ENCODE assay signal across 8 cellular contexts in genomic region chr3:44729384-44729910, GRCh38. TPM values are rescaled to one million over a fixed set of nuclear protein-coding genes. Genes with fewer than 3 reads are reported as not detected.
DNase-seq lines count a peak whose midpoint lies in the region; ATAC-seq and TF ChIP-seq lines count a peak whose summit lies in the region.

Gene ZNF501, plus strand, starts transcription at chr3:44729635. Its CDS starts 4,787 bp downstream, at chr3:44734422.

- peak; percentile 62 to 87 (median 78) for DNase-seq in CD4-positive, alpha-beta T cell
- DNase-seq in LNCaP clone FGC (ENCODE audit: low read depth) (peak; percentile 65), T-cell (peak; percentile 63 to 90 (median 76)), amygdala (lab: John Stamatoyannopoulos, UW) (peak; percentile 1 to 91 (median 76)), right atrium auricular region (ENCODE audit: low spot score) (peak; percentile 95), progenitor cell of endocrine pancreas (ENCODE audit: low spot score, unreplicated experiment) (peak; percentile 64), type B pancreatic cell (ENCODE audit: extremely low spot score, unreplicated experiment) (peak; percentile 80)

- no peaks in the 10 kb centered on the region for H3K4me1 ChIP-seq in right atrium auricular region

- H3K4me3 ChIP-seq in LNCaP clone FGC (ENCODE audit: low read depth, low read length) (peak within 1 kb of the TSS; percentile 67), right atrium auricular region (peak within 1 kb of the TSS; percentile 61 to 73)

- no peak for TF ChIP-seq CTCF in CD4-positive, alpha-beta T cell (IDR thresholded peaks at IDR 0.05)
- TF ChIP-seq CTCF in LNCaP clone FGC (IDR thresholded peaks at IDR 0.05; ENCODE audit: control insufficient read depth, extremely low read depth, insufficient read depth) (no peak), right atrium auricular region (IDR thresholded peaks at IDR 0.05) (peak in 1 of 2 donors; percentile 27), progenitor cell of endocrine pancreas (IDR thresholded peaks at IDR 0.05; ENCODE audit: unreplicated experiment) (no peak), type B pancreatic cell (conservative IDR thresholded peaks at IDR 0.05) (no peak)

- H3K36me3 ChIP-seq in right atrium auricular region: peaks cover 33% of the 10 kb centered on the region

- no peaks in the 10 kb centered on the region for H3K27me3 ChIP-seq in CD4-positive, alpha-beta T cell (ENCODE audit: control insufficient read depth, insufficient read depth, low read length)
- H3K27me3 ChIP-seq in right atrium auricular region: no peaks in the 10 kb centered on the region

- H3K27ac ChIP-seq in CD4-positive, alpha-beta T cell (ENCODE audit: low read depth, low read length): no peak within 1 kb of the TSS
- peak within 1 kb of the TSS in 1 of 2 donors; percentile 61 for H3K27ac ChIP-seq in right atrium auricular region

- CTCF ChIA-PET in CD4-positive, alpha-beta T cell (lab: Charles Lee): interaction anchor here (0.9 kb wide), 1 partner anchor 15 kb away, joined by 3 read pairs; no protein-coding TSS in a partner anchor
- CTCF ChIA-PET in T-cell (lab: Charles Lee): interaction anchor here (0.5 to 1.0 kb wide), 2 partner anchors 32 to 324 kb away, joined by 5 to 7 read pairs; partner anchors contain the start of genes KIAA1143 (in 1 of the 2) and KIF15 (in 1 of the 2)

- peaks cover 32% of the 10 kb centered on the region for H3K9me3 Mint-ChIP-seq in CD4-positive, alpha-beta T cell
- H3K9me3 Mint-ChIP-seq in T-cell (peaks cover 27 to 74% (median 49%) of the 10 kb centered on the region in 3 donors), progenitor cell of endocrine pancreas (ENCODE audit: low read depth) (peaks cover 51% of the 10 kb centered on the region), type B pancreatic cell (peaks cover 20% of the 10 kb centered on the region)

- H3K27ac Mint-ChIP-seq in CD4-positive, alpha-beta T cell: peak within 1 kb of the TSS; percentile 74
- peak within 1 kb of the TSS; percentile 74 to 81 for H3K27ac Mint-ChIP-seq in T-cell
- peak within 1 kb of the TSS; percentile 88 for H3K27ac Mint-ChIP-seq in progenitor cell of endocrine pancreas
- peak within 1 kb of the TSS; percentile 95 for H3K27ac Mint-ChIP-seq in type B pancreatic cell

- peak within 1 kb of the TSS; percentile 97 for H3K4me3 Mint-ChIP-seq in CD4-positive, alpha-beta T cell
- peak within 1 kb of the TSS; percentile 88 to 98 (median 91) for H3K4me3 Mint-ChIP-seq in T-cell
- H3K4me3 Mint-ChIP-seq in progenitor cell of endocrine pancreas (ENCODE audit: low read depth): peak within 1 kb of the TSS; percentile 83
- peak within 1 kb of the TSS; percentile 93 for H3K4me3 Mint-ChIP-seq in type B pancreatic cell

- ATAC-seq in CD4-positive, alpha-beta T cell (ENCODE audit: poor library complexity): peak; percentile 96
- ATAC-seq in GM21367 (IDR thresholded peaks at IDR 0.05; ENCODE audit: unreplicated experiment) (peak; percentile 77), T-cell (replicated peaks in 1 of 4) (peak; percentile 94 to 98 (median 96))

- peaks cover 67% of the 10 kb centered on the region for H3K9me3 ChIP-seq in CD4-positive, alpha-beta T cell (ENCODE audit: control insufficient read depth, low read length)
- peaks cover 34 to 87% of the 10 kb centered on the region in 2 donors for H3K9me3 ChIP-seq in right atrium auricular region

- peaks cover 18% of the 10 kb centered on the region for H3K4me1 Mint-ChIP-seq in CD4-positive, alpha-beta T cell (ENCODE audit: low read depth)
- H3K4me1 Mint-ChIP-seq in T-cell (peaks cover 15 to 16% (median 16%) of the 10 kb centered on the region in 3 donors), progenitor cell of endocrine pancreas (ENCODE audit: low read depth) (peaks cover 1% of the 10 kb centered on the region), type B pancreatic cell (ENCODE audit: unreplicated experiment) (no peaks in the 10 kb centered on the region)

- POLR2A ChIA-PET in CD4-positive, alpha-beta T cell (lab: Charles Lee): interaction anchor here (0.7 to 2.9 kb wide), 8 partner anchors 17 to 391 kb away, joined by 3 to 39 read pairs (median 5); partner anchors contain the start of genes KIAA1143, KIF15, TCAIM and ZKSCAN7
- POLR2A ChIA-PET in T-cell (lab: Charles Lee): interaction anchor here in 1 of 2 donors (0.6 kb wide), 1 partner anchor 32 kb away, joined by 3 read pairs; the partner anchor contains the start of genes KIAA1143 and KIF15

- intact Hi-C loops in CD4-positive, alpha-beta T cell (cut with DNase I, micrococcal nuclease): loop anchor here (1.0 to 10.0 kb wide), 2 partner anchors 32 to 85 kb away; partner anchors contain the start of genes KIAA1143 (in 1 of the 2), KIF15 (in 1 of the 2) and ZNF35 (in 1 of the 2)

- peaks cover 80% of the 10 kb centered on the region for H3K36me3 Mint-ChIP-seq in CD4-positive, alpha-beta T cell (ENCODE audit: low read depth)
- H3K36me3 Mint-ChIP-seq in T-cell: peaks cover 51% of the 10 kb centered on the region
- peaks cover 37% of the 10 kb centered on the region for H3K36me3 Mint-ChIP-seq in progenitor cell of endocrine pancreas (ENCODE audit: insufficient read depth)
- H3K36me3 Mint-ChIP-seq in type B pancreatic cell: peaks cover 39% of the 10 kb centered on the region

- no peaks in the 10 kb centered on the region for H3K27me3 Mint-ChIP-seq in CD4-positive, alpha-beta T cell
- H3K27me3 Mint-ChIP-seq in T-cell (no peaks in the 10 kb centered on the region), progenitor cell of endocrine pancreas (no peaks in the 10 kb centered on the region), type B pancreatic cell (no peaks in the 10 kb centered on the region)

RNA-seq across cellular contexts. Expression of gene ZNF501, which starts in this region (rescaled TPM):
- total RNA-seq in CD4-positive, alpha-beta T cell: under 1 TPM; 0.22 to 0.47 TPM
- total RNA-seq in T-cell: 1 to 10 TPM in 4 of 5 donors, under 1 TPM in 1; 0.65 to 7.5 (median 4.6) TPM
- total RNA-seq in right atrium auricular region: 1 to 10 TPM; 2.8 to 3.1 TPM
- total RNA-seq in progenitor cell of endocrine pancreas: 6.7 and 7.5 TPM in 2 replicates
- 5.0 and 5.8 TPM in 2 replicates for total RNA-seq in type B pancreatic cell (ENCODE audit: low replicate concordance)

Comparison
In these comparisons a context has a peak if more than half of its experiments do, and no peak if none do; other contexts are left out.
1. Peak in DNase-seq and ATAC-seq in CD4-positive, alpha-beta T cell; RNA of the gene not detected or under 1 TPM.